ENCODE assay signal across 2 cellular contexts in genomic region chr1:52179073-52179472, GRCh38.
TF ChIP-seq lines count a peak whose summit lies in the region.

No MANE protein-coding gene starts in this region.

TF ChIP-seq in HEK293, 187 proteins besides CTCF, POLR2A, EP300 and RAD21 (continued from another document and continues in another):
- no peak for TF ChIP-seq PATZ1 (tag by site-specific recombination; IDR thresholded peaks at IDR 0.05)
- TF ChIP-seq TSHZ1 (tag by site-specific recombination; IDR thresholded peaks at IDR 0.05; ENCODE audit: borderline replicate concordance), result peak; percentile 56; the same call in 1 of the 2 replicates
- TF ChIP-seq ZNF510 (tag by site-specific recombination; IDR thresholded peaks at IDR 0.05; ENCODE audit: insufficient replicate concordance), result no peak
- no peak for TF ChIP-seq ZNF324 (tag by site-specific recombination; IDR thresholded peaks at IDR 0.05)
- TF ChIP-seq ZNF610 (tag by site-specific recombination; IDR thresholded peaks at IDR 0.05; ENCODE audit: borderline replicate concordance), result no peak
- TF ChIP-seq ZBTB7A (tag by site-specific recombination; IDR thresholded peaks at IDR 0.05; ENCODE audit: low read depth), result no peak
- no peak for TF ChIP-seq ZSCAN5A (tag by site-specific recombination; IDR thresholded peaks at IDR 0.05)
- TF ChIP-seq ZNF426 (tag by site-specific recombination; IDR thresholded peaks at IDR 0.05), result no peak
- TF ChIP-seq ZNF704 (tag by site-specific recombination; IDR thresholded peaks at IDR 0.05), result no peak
- no peak for TF ChIP-seq REST (tag by site-specific recombination; IDR thresholded peaks at IDR 0.05)

TF ChIP-seq in K562, 482 proteins besides CTCF, POLR2A, EP300 and RAD21 (continued from another document):
- TF ChIP-seq MGA (IDR thresholded peaks at IDR 0.05) (no peak), KLF1 (tag; IDR thresholded peaks at IDR 0.05) (no peak), POLR2AphosphoS5 (IDR thresholded peaks at IDR 0.05; ENCODE audit: control insufficient read depth, insufficient read depth, low read depth, low read length) (no peak), STAT5B (CRISPR knock-in tag; IDR thresholded peaks at IDR 0.05) (no peak), ILF3 (IDR thresholded peaks at IDR 0.05; ENCODE audit: borderline replicate concordance) (no peak), ZNF408 (CRISPR knock-in tag; IDR thresholded peaks at IDR 0.05; ENCODE audit: low read depth) (no peak), ELK1 (CRISPR knock-in tag; IDR thresholded peaks at IDR 0.05) (no peak), SAP30 (IDR thresholded peaks at IDR 0.05; ENCODE audit: borderline replicate concordance, insufficient read depth, low read depth, low read length, poor library complexity, severe bottlenecking) (no peak), ZNF551 (CRISPR knock-in tag; IDR thresholded peaks at IDR 0.05) (no peak)
TF ChIP-seq in K562: peak in this region for 2.
